8 cellular contexts compared by ENCODE assay signal in genomic region chr1:16367968-16368910, GRCh38. TPM values are rescaled to one million over a fixed set of nuclear protein-coding genes. Genes with fewer than 3 reads are reported as not detected.
DNase-seq lines count a peak whose midpoint lies in the region; ATAC-seq and TF ChIP-seq lines count a peak whose summit lies in the region.

No MANE protein-coding gene starts in this region.

- peaks cover 52 to 83% (median 79%) of the 10 kb centered on the region in 10 experiments for H3K4me1 ChIP-seq in BLaER1 treated with 17β-estradiol and CSF1 and Interleukin-3, amounts not matched to agents 10 nM and 100 nM
- H3K4me1 ChIP-seq in right lobe of liver (peaks cover 0 to 29% (median 10%) of the 10 kb centered on the region in 4 donors), upper lobe of right lung (peaks cover 50% of the 10 kb centered on the region)

- TF ChIP-seq POLR2A in right lobe of liver (IDR thresholded peaks at IDR 0.05), result no peak

- peak overlapping the region; percentile 73 to 88 (median 83) for H3K4me3 ChIP-seq in BLaER1 treated with 17β-estradiol and CSF1 and Interleukin-3, amounts not matched to agents 10 nM and 100 nM
- H3K4me3 ChIP-seq in Jurkat, Clone E6-1 (ENCODE audit: low read length), result peak overlapping the region; percentile 94
- H3K4me3 ChIP-seq in brain microvascular endothelial cell (ENCODE audit: low read depth, low read length) (peak overlapping the region; percentile 85), right lobe of liver (peak overlapping the region; percentile 88 to 96 (median 92)), upper lobe of right lung (peak overlapping the region; percentile 95)

- peaks cover 52 to 60% (median 55%) of the 10 kb centered on the region in 11 experiments; a peak in 21 of 22 replicates for H4K20me1 ChIP-seq in BLaER1 treated with 17β-estradiol and CSF1 and Interleukin-3, amounts not matched to agents 10 nM and 100 nM

- H3K4me2 ChIP-seq in BLaER1 treated with 17β-estradiol and CSF1 and Interleukin-3, amounts not matched to agents 10 nM and 100 nM, result peak overlapping the region; percentile 80 to 98 (median 92)

- no peak for TF ChIP-seq CTCF in brain microvascular endothelial cell (IDR thresholded peaks at IDR 0.05; ENCODE audit: low read depth, low read length, missing control alignments)
- no peak for TF ChIP-seq CTCF in right lobe of liver (IDR thresholded peaks at IDR 0.05)
- no peak for TF ChIP-seq CTCF in upper lobe of right lung (IDR thresholded peaks at IDR 0.05)

- in situ Hi-C loops in brain microvascular endothelial cell (cut with HindIII; ENCODE audit: low pct_ligation_motif_present, low sequenced_read_pairs), result no loop called here

- peak overlapping the region; percentile 94 to 98 (median 96) for H3K27ac ChIP-seq in BLaER1 treated with 17β-estradiol and CSF1 and Interleukin-3, amounts not matched to agents 10 nM and 100 nM
- H3K27ac ChIP-seq in brain microvascular endothelial cell (peak overlapping the region; percentile 92), right lobe of liver (peak overlapping the region; percentile 94 to 96 (median 94)), upper lobe of right lung (peak overlapping the region; percentile 98)

- H3K9ac ChIP-seq in BLaER1 treated with 17β-estradiol and CSF1 and Interleukin-3, amounts not matched to agents 10 nM and 100 nM, result peak overlapping the region; percentile 94 to 99 (median 96)

- no peak for DNase-seq in Jurkat, Clone E6-1 (ENCODE audit: low read depth, low spot score)
- DNase-seq in brain microvascular endothelial cell (peak; percentile 54), right lobe of liver (no peak), upper lobe of right lung (no peak), GM03348 (ENCODE audit: low spot score) (no peak), epidermal melanocyte (ENCODE audit: insufficient read length, low spot score) (no peak)

- H3K9me3 ChIP-seq in BLaER1 treated with 17β-estradiol and CSF1 and Interleukin-3, amounts not matched to agents 10 nM and 100 nM (replicated peaks in 1 of 11), result no peaks in the 10 kb centered on the region
- no peaks in the 10 kb centered on the region for H3K9me3 ChIP-seq in right lobe of liver
- no peaks in the 10 kb centered on the region for H3K9me3 ChIP-seq in upper lobe of right lung

- no peak for ATAC-seq in right lobe of liver
- ATAC-seq in upper lobe of right lung, result no peak
- ATAC-seq in GM21447 (IDR thresholded peaks at IDR 0.05; ENCODE audit: unreplicated experiment), result no peak

- H3K36me3 ChIP-seq in BLaER1 treated with 17β-estradiol and CSF1 and Interleukin-3, amounts not matched to agents 10 nM and 100 nM, result peaks cover 5 to 26% (median 17%) of the 10 kb centered on the region in 11 experiments; a peak in 18 of 22 replicates
- H3K36me3 ChIP-seq in brain microvascular endothelial cell (replicated peaks) (no peaks in the 10 kb centered on the region), right lobe of liver (no peaks in the 10 kb centered on the region), upper lobe of right lung (no peaks in the 10 kb centered on the region)

- intact Hi-C loops in right lobe of liver (cut with DNase I) (loop anchor here in 1 of 2 donors (10.0 kb wide), 1 partner anchor 293 kb away; the partner anchor contains the start of gene FAM131C), upper lobe of right lung (cut with DNase I) (no loop called here)

- no peaks in the 10 kb centered on the region for H3K27me3 ChIP-seq in BLaER1 treated with 17β-estradiol and CSF1 and Interleukin-3, amounts not matched to agents 10 nM and 100 nM
- no peaks in the 10 kb centered on the region for H3K27me3 ChIP-seq in brain microvascular endothelial cell (replicated peaks)
- H3K27me3 ChIP-seq in right lobe of liver, result no peaks in the 10 kb centered on the region
- H3K27me3 ChIP-seq in upper lobe of right lung, result no peaks in the 10 kb centered on the region

- WGBS in right lobe of liver (ENCODE audit: insufficient coverage, low coverage, low lambda C conversion rate, missing lambda C conversion rate), result 1% methylated on average over 24 of the region's 24 CpGs

RNA-seq across cellular contexts. Expression of gene SZRD1, which starts 1.2 kb away (rescaled TPM):
- polyA plus RNA-seq in Jurkat, Clone E6-1 (2012; ENCODE audit: insufficient read depth, insufficient read length), result 108 TPM
- total RNA-seq in right lobe of liver, result 10 to 100 TPM; 41.4 to 57.8 (median 47.5) TPM
- total RNA-seq in upper lobe of right lung, result 110 TPM

RNA-seq across cellular contexts. Expression of gene FBXO42, which starts 16.0 kb away (rescaled TPM):
- 14.3 TPM for polyA plus RNA-seq in Jurkat, Clone E6-1 (2012; ENCODE audit: insufficient read depth, insufficient read length)
- total RNA-seq in right lobe of liver (10 to 100 TPM in 3 of 6 experiments, 1 to 10 TPM in 3; 7.9 to 14.1 (median 10.2) TPM), upper lobe of right lung (21.0 TPM)
